ENCODE assay signal across 25 cellular contexts in genomic region chr4:150158041-150158440, GRCh38.
"Had no signal": no experiment of that assay in that cellular context is flagged by ENCODE, and none has a peak within 500 bp of the region (broad histone marks: within the 10 kb centered on the region; RNA-seq: fewer than 3 reads in every experiment).

No MANE protein-coding gene starts in this region.

- H3K27me3 ChIP-seq: pancreas, right lobe of liver, tibial nerve, uterus had no signal

- H3K4me3 ChIP-seq: lower lobe of right lung, pancreas, prostate gland, right lobe of liver, smooth muscle cell, tibial nerve, uterus had no signal

- H3K9me3 ChIP-seq: lower lobe of right lung, pancreas, prostate gland, right lobe of liver, tibial nerve, uterus had no signal

- ATAC-seq: lower lobe of right lung; naive thymus-derived CD8-positive, alpha-beta T cell; pancreas; right lobe of liver; stimulated activated memory B cell treated with anti-CD40 and anti-IgM and Interleukin-4, amounts not matched to agents 10 μg/mL and 1 μg/mL and 100 μg/mL, for 72 hours; stimulated activated naive CD8-positive, alpha-beta T cell treated with anti-CD3 and anti-CD28 coated beads, Interleukin-15, amount 100 ng/mL, for 72 hours had no signal

- H3K36me3 ChIP-seq: lower lobe of right lung, pancreas, prostate gland, right lobe of liver, uterus had no signal

- FAIRE-seq: islet of Langerhans, kidney, pancreas had no signal

- DNase-seq: hypothalamus; immature natural killer cell; kidney; lower lobe of right lung; mammary epithelial cell; mesenchymal stem cell; naive thymus-derived CD8-positive, alpha-beta T cell; nucleus accumbens; pancreas; posterior cingulate gyrus; retina; right lobe of liver; stimulated activated CD4-positive, alpha-beta T cell treated with anti-CD3 and anti-CD28 coated beads, Interleukin-1b, Interleukin-23, amount 100 ng/mL, for 48 hours; stimulated activated CD4-positive, alpha-beta T cell treated with anti-CD3 and anti-CD28 coated beads, Interleukin-2, amount 100 ng/mL, for 48 hours; stimulated activated CD4-positive, alpha-beta T cell treated with anti-CD3 and anti-CD28 coated beads, Interleukin-4, amount 100 ng/mL, for 4 hours; stimulated activated CD8-positive, alpha-beta memory T cell treated with anti-CD3 and anti-CD28 coated beads, Interleukin-4, amount 100 ng/mL, for 48 hours; stimulated activated naive CD4-positive, alpha-beta T cell treated with Interleukin-2 at 50 U/mL for 16 hours; stimulated activated naive CD8-positive, alpha-beta T cell treated with anti-CD3 and anti-CD28 coated beads, Interleukin-15, amount 100 ng/mL, for 72 hours; substantia nigra; uterus had no signal

- H3K4me1 ChIP-seq: pancreas, prostate gland, right lobe of liver, tibial nerve, uterus had no signal

- H3K27ac ChIP-seq: lower lobe of right lung, pancreas, prostate gland, right lobe of liver, tibial nerve, uterus had no signal
